ENCODE assay signal across 10 cellular contexts in the genomic region with DNA sequence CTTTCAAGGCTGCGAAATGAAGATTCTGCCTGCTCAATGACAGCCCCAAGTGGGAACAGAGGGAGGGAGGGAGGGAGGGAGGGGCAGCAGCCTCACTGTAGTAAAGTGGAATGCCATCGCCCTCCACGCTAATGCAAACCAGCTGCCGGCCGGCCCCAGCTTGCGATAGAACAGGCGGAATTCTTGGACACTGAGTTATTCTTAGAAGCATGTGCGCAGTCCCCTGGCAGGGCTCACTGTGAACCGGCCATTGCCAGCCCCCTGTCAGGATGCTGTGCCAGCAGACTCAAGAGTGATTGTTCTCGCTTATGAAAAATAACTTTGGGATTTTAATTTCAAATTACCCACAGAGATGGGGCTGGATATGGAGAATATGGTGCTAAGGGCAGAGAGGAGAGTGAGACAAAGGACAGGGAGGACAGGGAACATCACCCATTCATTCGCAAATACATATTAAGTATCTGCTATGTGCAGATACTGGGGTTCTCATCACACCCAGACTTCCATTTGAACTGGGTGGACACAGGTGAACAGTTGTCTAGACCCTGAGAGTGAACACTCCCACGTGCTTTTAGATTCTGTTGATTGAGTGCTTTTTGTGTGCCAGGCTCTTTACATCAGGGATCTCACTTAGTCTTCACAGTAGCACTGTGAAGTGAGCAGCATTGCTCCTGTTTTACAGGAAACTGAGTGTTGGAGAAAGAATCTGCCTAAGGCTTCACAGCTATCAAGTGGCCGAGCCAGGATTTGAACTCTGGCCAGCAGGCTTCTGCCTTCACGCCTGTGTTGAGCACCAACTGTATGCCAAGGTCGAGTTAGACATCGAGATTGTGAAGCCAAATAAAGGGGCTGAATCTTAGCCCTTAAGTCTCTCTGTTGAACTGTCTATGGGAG.
DNase-seq lines count a peak whose midpoint lies in the region; ATAC-seq and TF ChIP-seq lines count a peak whose summit lies in the region.
"Had no signal": no experiment of that assay in that cellular context is flagged by ENCODE, and none has a peak within 500 bp of the region (broad histone marks: within the 10 kb centered on the region; RNA-seq: fewer than 3 reads in every experiment).

No MANE protein-coding gene starts in this region.

- peak overlapping the region; percentile 59 to 77 for H3K27ac ChIP-seq in coronary artery
- no peak overlapping the region for H3K27ac ChIP-seq in left lung
- H3K27ac ChIP-seq in suprapubic skin = no peak overlapping the region
- H3K27ac ChIP-seq: RWPE1 had no signal

- H3K4me1 ChIP-seq in left lung = peaks cover 0 to 3% of the 10 kb centered on the region in 2 donors
- H3K4me1 ChIP-seq in suprapubic skin = peaks cover 5% of the 10 kb centered on the region

- no peak overlapping the region for H3K4me3 Mint-ChIP-seq in activated T-cell treated with anti-CD3 and anti-CD28 coated beads, Interleukin-2, amount 50 U/mL, for 4 hours

- TF ChIP-seq EP300 in suprapubic skin (IDR thresholded peaks at IDR 0.05) = no peak

- peak; percentile 62 for ATAC-seq in left lung
- ATAC-seq in HG02763 (IDR thresholded peaks at IDR 0.05; ENCODE audit: unreplicated experiment) = no peak
- no peak for ATAC-seq in activated T-cell treated with anti-CD3 and anti-CD28 coated beads, Interleukin-2, amount 50 U/mL, for 4 hours

- H3K36me3 ChIP-seq in left lung = no peaks in the 10 kb centered on the region
- no peaks in the 10 kb centered on the region for H3K36me3 ChIP-seq in suprapubic skin

- intact Hi-C loops in left lung (cut with DNase I) = no loop called here

- TF ChIP-seq POLR2A in suprapubic skin (IDR thresholded peaks at IDR 0.05) = no peak

- no peaks in the 10 kb centered on the region for H3K4me1 Mint-ChIP-seq in activated T-cell treated with anti-CD3 and anti-CD28 coated beads, Interleukin-2, amount 50 U/mL, for 4 hours (ENCODE audit: low read depth)

- H3K27me3 ChIP-seq in left lung = no peaks in the 10 kb centered on the region
- no peaks in the 10 kb centered on the region for H3K27me3 ChIP-seq in suprapubic skin

- peaks cover 5% of the 10 kb centered on the region for H3K27me3 Mint-ChIP-seq in activated T-cell treated with anti-CD3 and anti-CD28 coated beads, Interleukin-2, amount 50 U/mL, for 4 hours (ENCODE audit: low read depth)

- peaks cover 0 to 5% of the 10 kb centered on the region in 2 donors for H3K9me3 ChIP-seq in left lung
- no peaks in the 10 kb centered on the region for H3K9me3 ChIP-seq in suprapubic skin

- TF ChIP-seq CTCF in coronary artery (IDR thresholded peaks at IDR 0.05) = no peak
- TF ChIP-seq CTCF in left lung (IDR thresholded peaks at IDR 0.05) = no peak
- no peak for TF ChIP-seq CTCF in suprapubic skin (IDR thresholded peaks at IDR 0.05)

- H3K4me3 ChIP-seq in coronary artery (peak overlapping the region; percentile 25), left lung (no peak overlapping the region), suprapubic skin (no peak overlapping the region)

- DNase-seq in HCEC 1CT (peak; percentile 80), coronary artery (ENCODE audit: low spot score) (peak; percentile 90), left lung (peak; percentile 35 to 76), suprapubic skin (ENCODE audit: low spot score in 2 of 2) (peak; percentile 83 to 90), NCI-H2107 (lab: John Stamatoyannopoulos, UW) (no peak)
- no peak for DNase-seq in activated CD4-positive, alpha-beta T cell treated with anti-CD3 and anti-CD28 coated beads for 48 hours
- DNase-seq in activated T-cell treated with anti-CD3 and anti-CD28 coated beads, Interleukin-2, amount 50 U/mL, for 4 hours = no peak
- DNase-seq: DMS79 treated with DMSO at 0.1 percent for 48 hours had no signal

- 34% methylated on average over 16 of the region's 16 CpGs for WGBS in suprapubic skin

- H3K9me3 Mint-ChIP-seq in activated T-cell treated with anti-CD3 and anti-CD28 coated beads, Interleukin-2, amount 50 U/mL, for 4 hours = no peaks in the 10 kb centered on the region

- H3K36me3 Mint-ChIP-seq in activated T-cell treated with anti-CD3 and anti-CD28 coated beads, Interleukin-2, amount 50 U/mL, for 4 hours (ENCODE audit: insufficient read depth) = no peaks in the 10 kb centered on the region

Comparison
In these comparisons a context has a peak if more than half of its experiments do, and no peak if none do; other contexts are left out.
1. DNase-seq: peak in HCEC 1CT (single experiment), coronary artery (single experiment), left lung (2 of 2) and suprapubic skin (2 of 2); none in activated CD4-positive, alpha-beta T cell treated with anti-CD3 and anti-CD28 coated beads for 48 hours (single experiment), activated T-cell treated with anti-CD3 and anti-CD28 coated beads, Interleukin-2, amount 50 U/mL, for 4 hours (single experiment) and NCI-H2107 (single experiment).
2. H3K27ac ChIP-seq: peak in coronary artery (2 of 2); none in left lung (0 of 2) and suprapubic skin (single experiment).